6 cellular contexts compared by ENCODE assay signal in the genomic region with DNA sequence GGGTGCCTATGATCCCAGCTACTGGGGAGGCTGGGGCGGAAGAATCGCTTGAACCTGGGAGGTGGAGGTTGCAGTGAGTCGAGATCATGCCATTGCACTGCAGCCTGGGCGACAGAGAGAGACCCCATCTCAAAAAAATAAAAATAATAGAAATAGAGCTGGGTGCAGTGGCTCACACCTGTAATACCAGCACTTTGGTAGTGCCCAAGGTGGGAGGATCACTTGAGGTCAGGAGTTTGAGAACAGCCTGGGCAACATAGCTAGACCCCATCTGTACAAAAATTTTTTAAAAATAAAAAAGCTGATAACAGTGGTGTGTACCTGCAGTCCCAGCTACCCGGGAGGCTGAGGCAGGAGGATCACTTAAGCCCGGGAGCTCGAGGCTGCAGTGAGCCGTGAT. TPM values are rescaled to one million over a fixed set of nuclear protein-coding genes. Genes with fewer than 3 reads are reported as not detected.
"Had no signal": no experiment of that assay in that cellular context is flagged by ENCODE, and none has a peak within 500 bp of the region (broad histone marks: within the 10 kb centered on the region; RNA-seq: fewer than 3 reads in every experiment).

No MANE protein-coding gene starts in this region.

RNA-seq across cellular contexts. Expression of a gene that starts 34.1 kb away (rescaled TPM):
- total RNA-seq: esophagus mucosa, frontal cortex, glomerular endothelial cell, osteocyte, pulmonary artery endothelial cell, vagina had no signal
